In genomic region chr20:38165089-38165965, GRCh38 we compare ENCODE assay signal across 1 cellular context.
TF ChIP-seq lines count a peak whose summit lies in the region.

TSS of gene TGM2 (minus strand) at chr20:38165270. CDS start at chr20:38165198, 72 bp downstream.

TF ChIP-seq in HEK293, 187 proteins besides CTCF, POLR2A, EP300 and RAD21 (continued from another document and continues in another):
- TF ChIP-seq ZNF639 (tag by site-specific recombination; IDR thresholded peaks at IDR 0.05), result 0 out of 2 replicates have a peak, but pooled peaks have one; percentile 27
- TF ChIP-seq ZNF157 (tag by site-specific recombination; IDR thresholded peaks at IDR 0.05), result no peak
- TF ChIP-seq BCL11B (tag by site-specific recombination; IDR thresholded peaks at IDR 0.05; ENCODE audit: low read depth), result no peak; the same call in 1 of the 2 replicates
- TF ChIP-seq ZNF311 (tag by site-specific recombination; IDR thresholded peaks at IDR 0.05; ENCODE audit: borderline replicate concordance), result no peak
- TF ChIP-seq KLF8 (tag by site-specific recombination; IDR thresholded peaks at IDR 0.05), result peak; percentile 44; the same call in 1 of the 2 replicates
- TF ChIP-seq ZBTB44 (tag by site-specific recombination; IDR thresholded peaks at IDR 0.05), result no peak
- no peak for TF ChIP-seq GLI2 (tag by site-specific recombination; IDR thresholded peaks at IDR 0.05; ENCODE audit: borderline replicate concordance, low read depth)
- no peak for TF ChIP-seq ZNF747 (tag by site-specific recombination; IDR thresholded peaks at IDR 0.05)
- no peak for TF ChIP-seq FEZF1 (tag by site-specific recombination; IDR thresholded peaks at IDR 0.05)
- TF ChIP-seq ZBTB10 (tag by site-specific recombination; IDR thresholded peaks at IDR 0.05), result peak; percentile 21; the same call in 1 of the 2 replicates
- no peak for TF ChIP-seq ZNF26 (tag by site-specific recombination; IDR thresholded peaks at IDR 0.05)
- TF ChIP-seq ZNF140 (tag by site-specific recombination; IDR thresholded peaks at IDR 0.05), result no peak
- TF ChIP-seq ZNF530 (tag by site-specific recombination; IDR thresholded peaks at IDR 0.05; ENCODE audit: low read depth), result no peak
- no peak for TF ChIP-seq HOXA7 (CRISPR knock-in tag; IDR thresholded peaks at IDR 0.05; ENCODE audit: borderline replicate concordance)
- TF ChIP-seq ZNF354C (tag by site-specific recombination; IDR thresholded peaks at IDR 0.05; ENCODE audit: borderline replicate concordance, low read depth), result no peak
- TF ChIP-seq PRDM10 (tag by site-specific recombination; IDR thresholded peaks at IDR 0.05), result no peak
- no peak for TF ChIP-seq MYNN (tag by site-specific recombination; IDR thresholded peaks at IDR 0.05; ENCODE audit: borderline replicate concordance)
- TF ChIP-seq ZNF2 (tag by site-specific recombination; IDR thresholded peaks at IDR 0.05), result peak; percentile 32; the same call in 1 of the 2 replicates
- TF ChIP-seq PBX3 (CRISPR knock-in tag; IDR thresholded peaks at IDR 0.05), result no peak
- TF ChIP-seq PRDM1 (tag by site-specific recombination; IDR thresholded peaks at IDR 0.05), result no peak
- TF ChIP-seq ZSCAN30 (tag by site-specific recombination; IDR thresholded peaks at IDR 0.05), result peak; percentile 69; the same call in 1 of the 2 replicates
- no peak for TF ChIP-seq ZNF473 (tag by site-specific recombination; IDR thresholded peaks at IDR 0.05)
- TF ChIP-seq ZNF280D (tag by site-specific recombination; IDR thresholded peaks at IDR 0.05), result no peak
- TF ChIP-seq ZSCAN16 (tag by site-specific recombination; IDR thresholded peaks at IDR 0.05), result no peak
- TF ChIP-seq ZNF248 (tag by site-specific recombination; IDR thresholded peaks at IDR 0.05), result no peak
- TF ChIP-seq TCF7L2 (IDR thresholded peaks at IDR 0.05; ENCODE audit: borderline replicate concordance, low read depth, low read length), result no peak
- TF ChIP-seq ZNF148 (tag by site-specific recombination; IDR thresholded peaks at IDR 0.05; ENCODE audit: borderline replicate concordance), result no peak
- no peak for TF ChIP-seq ZNF707 (tag by site-specific recombination; IDR thresholded peaks at IDR 0.05)
- TF ChIP-seq MEIS1 (CRISPR knock-in tag; IDR thresholded peaks at IDR 0.05; ENCODE audit: borderline replicate concordance), result no peak
- no peak for TF ChIP-seq ZNF791 (tag by site-specific recombination; IDR thresholded peaks at IDR 0.05)
- no peak for TF ChIP-seq ZBTB21 (tag by site-specific recombination; IDR thresholded peaks at IDR 0.05)
- no peak for TF ChIP-seq ZNF600 (tag by site-specific recombination; IDR thresholded peaks at IDR 0.05)
- TF ChIP-seq ZNF266 (tag by site-specific recombination; IDR thresholded peaks at IDR 0.05; ENCODE audit: low read depth), result no peak
- no peak for TF ChIP-seq RBAK (tag by site-specific recombination; IDR thresholded peaks at IDR 0.05)
- no peak for TF ChIP-seq ZNF324 (tag by site-specific recombination; IDR thresholded peaks at IDR 0.05)
- no peak for TF ChIP-seq SCRT1 (tag by site-specific recombination; IDR thresholded peaks at IDR 0.05; ENCODE audit: borderline replicate concordance)
- no peak for TF ChIP-seq ZNF37A (tag by site-specific recombination; IDR thresholded peaks at IDR 0.05)
- TF ChIP-seq ZNF623 (tag by site-specific recombination; IDR thresholded peaks at IDR 0.05), result no peak
- no peak for TF ChIP-seq ZNF549 (tag by site-specific recombination; IDR thresholded peaks at IDR 0.05)
- no peak for TF ChIP-seq ZNF621 (tag by site-specific recombination; IDR thresholded peaks at IDR 0.05)
- no peak for TF ChIP-seq ZNF426 (tag by site-specific recombination; IDR thresholded peaks at IDR 0.05)
- TF ChIP-seq ZNF132 (tag by site-specific recombination; IDR thresholded peaks at IDR 0.05; ENCODE audit: borderline replicate concordance), result no peak
- no peak for TF ChIP-seq ZNF488 (tag by site-specific recombination; IDR thresholded peaks at IDR 0.05)
